9 cellular contexts compared by ENCODE assay signal in genomic region chr5:67149933-67150523, GRCh38. TPM values are rescaled to one million over a fixed set of nuclear protein-coding genes. Genes with fewer than 3 reads are reported as not detected.
DNase-seq lines count a peak whose midpoint lies in the region; ATAC-seq and TF ChIP-seq lines count a peak whose summit lies in the region.
"Had no signal": no experiment of that assay in that cellular context is flagged by ENCODE, and none has a peak within 500 bp of the region (broad histone marks: within the 10 kb centered on the region; RNA-seq: fewer than 3 reads in every experiment).

No MANE protein-coding gene starts in this region.

- TF ChIP-seq CTCF in GM12873 (IDR thresholded peaks at IDR 0.05; ENCODE audit: insufficient read depth, low read depth, low read length, missing control alignments) (peak; percentile 21), Panc1 (IDR thresholded peaks at IDR 0.05) (peak; percentile 56; the same call in 1 of the 2 replicates), fibroblast of villous mesenchyme (IDR thresholded peaks at IDR 0.05; ENCODE audit: insufficient read depth, low read depth, low read length) (peak; percentile 73), retinal pigment epithelial cell (conservative IDR thresholded peaks at IDR 0.05; ENCODE audit: low read depth, low read length) (peak; percentile 77)

- DNase-seq in Panc1 (ENCODE audit: low read depth, low spot score) (no peak), fibroblast of villous mesenchyme (ENCODE audit: low read depth) (peak; percentile 58), retinal pigment epithelial cell (ENCODE audit: low read depth) (no peak), ureter (ENCODE audit: low spot score) (no peak), NOMO-1 treated with dmso at 0.1 percent for 144 hours (lab: John Stamatoyannopoulos, UW; ENCODE audit: unreplicated experiment) (no peak), HEK293T (ENCODE audit: extremely low spot score) (no peak), LoVo (ENCODE audit: low spot score) (no peak)
- DNase-seq: NCI-H446 had no signal

- H3K9me3 ChIP-seq in Panc1 (ENCODE audit: control insufficient read depth, insufficient read depth, low read depth, low read length), result no peaks in the 10 kb centered on the region

- H3K36me3 ChIP-seq in Panc1 (ENCODE audit: control insufficient read depth, insufficient read depth, low read length), result no peaks in the 10 kb centered on the region

- BruUV-seq in Panc1 (replicated peaks; lab: Mats Ljungman, UMichigan), result no TSS peak

- peaks cover 15% of the 10 kb centered on the region for H3K27me3 ChIP-seq in Panc1 (ENCODE audit: control insufficient read depth, insufficient read depth, low read length)

- no peaks in the 10 kb centered on the region for H3K4me1 ChIP-seq in Panc1 (ENCODE audit: control insufficient read depth, insufficient read depth, low read length)

- H3K4me3 ChIP-seq in Panc1 (ENCODE audit: low read depth in 2 of 2, low read length in 2 of 2), result no peak overlapping the region
- no peak overlapping the region for H3K4me3 ChIP-seq in fibroblast of villous mesenchyme (ENCODE audit: low read depth, low read length)
- no peak overlapping the region for H3K4me3 ChIP-seq in retinal pigment epithelial cell (ENCODE audit: low read length)

- ATAC-seq in Panc1, result no peak

- CTCF ChIA-PET in Panc1 (lab: Charles Lee), result interaction anchor here (0.6 kb wide), 1 partner anchor 161 kb away, joined by 3 read pairs; no protein-coding TSS in a partner anchor
- CTCF ChIA-PET in HEK293T (lab: Yijun Ruan, JAX), result interaction anchor here (0.6 to 1.3 kb wide), 2 partner anchors 19 to 335 kb away, joined by 3 to 4 read pairs; no protein-coding TSS in a partner anchor

- H3K27ac ChIP-seq in Panc1 (ENCODE audit: low read length), result no peak overlapping the region

- in situ Hi-C loops in Panc1 (cut with HindIII; ENCODE audit: low pct_unique_long_range_greater_than_20kb, low sequenced_read_pairs), result no loop called here

- POLR2A ChIA-PET in Panc1 (lab: Charles Lee), result no interaction called here
- POLR2A ChIA-PET in HEK293T (lab: Yijun Ruan, JAX), result no interaction called here

- intact Hi-C loops in Panc1 (cut with micrococcal nuclease; ENCODE audit: unreplicated experiment), result loop anchor here (1.0 to 10.0 kb wide), 3 partner anchors 162 to 335 kb away; no protein-coding TSS in a partner anchor

TF ChIP-seq in HEK293T, 16 proteins besides CTCF, POLR2A, EP300 and RAD21:
- TF ChIP-seq PKNOX1 (IDR thresholded peaks at IDR 0.05) (no peak), NFRKB (IDR thresholded peaks at IDR 0.05) (no peak), BHLHE40 (IDR thresholded peaks at IDR 0.05; ENCODE audit: borderline replicate concordance) (no peak), L3MBTL2 (conservative IDR thresholded peaks at IDR 0.05) (no peak), HDGF (IDR thresholded peaks at IDR 0.05; ENCODE audit: borderline replicate concordance) (no peak), LEF1 (IDR thresholded peaks at IDR 0.05; ENCODE audit: borderline replicate concordance) (no peak), TARDBP (IDR thresholded peaks at IDR 0.05) (no peak), FOXM1 (IDR thresholded peaks at IDR 0.05; ENCODE audit: borderline replicate concordance) (no peak), FOXK2 (IDR thresholded peaks at IDR 0.05) (no peak), FOXA1 (IDR thresholded peaks at IDR 0.05) (no peak), ELF4 (IDR thresholded peaks at IDR 0.05) (no peak), SP1 (IDR thresholded peaks at IDR 0.05) (no peak), CTBP1 (IDR thresholded peaks at IDR 0.05; ENCODE audit: borderline replicate concordance) (no peak), ZNF384 (IDR thresholded peaks at IDR 0.05) (no peak), ARNT (IDR thresholded peaks at IDR 0.05) (no peak), SUZ12 (IDR thresholded peaks at IDR 0.05) (no peak)

RNA-seq across cellular contexts. Expression of gene CD180, which starts 46.6 kb away (rescaled TPM):
- not detected for total RNA-seq in Panc1 (2021; ENCODE audit: unreplicated experiment)
- polyA plus RNA-seq in Panc1 (2012; ENCODE audit: insufficient read length), result not detected
- total RNA-seq in fibroblast of villous mesenchyme, result not detected in 2 replicates
- 2.1 TPM for total RNA-seq in ureter

Comparison
In these comparisons a context has a peak if more than half of its experiments do, and no peak if none do; other contexts are left out.
1. CTCF ChIP-seq: peak in every context shown above with its lines; median percentile 77 in retinal pigment epithelial cell; 73 in fibroblast of villous mesenchyme; 56 in Panc1; 21 in GM12873.